1 cellular context compared by ENCODE assay signal in the genomic region with DNA sequence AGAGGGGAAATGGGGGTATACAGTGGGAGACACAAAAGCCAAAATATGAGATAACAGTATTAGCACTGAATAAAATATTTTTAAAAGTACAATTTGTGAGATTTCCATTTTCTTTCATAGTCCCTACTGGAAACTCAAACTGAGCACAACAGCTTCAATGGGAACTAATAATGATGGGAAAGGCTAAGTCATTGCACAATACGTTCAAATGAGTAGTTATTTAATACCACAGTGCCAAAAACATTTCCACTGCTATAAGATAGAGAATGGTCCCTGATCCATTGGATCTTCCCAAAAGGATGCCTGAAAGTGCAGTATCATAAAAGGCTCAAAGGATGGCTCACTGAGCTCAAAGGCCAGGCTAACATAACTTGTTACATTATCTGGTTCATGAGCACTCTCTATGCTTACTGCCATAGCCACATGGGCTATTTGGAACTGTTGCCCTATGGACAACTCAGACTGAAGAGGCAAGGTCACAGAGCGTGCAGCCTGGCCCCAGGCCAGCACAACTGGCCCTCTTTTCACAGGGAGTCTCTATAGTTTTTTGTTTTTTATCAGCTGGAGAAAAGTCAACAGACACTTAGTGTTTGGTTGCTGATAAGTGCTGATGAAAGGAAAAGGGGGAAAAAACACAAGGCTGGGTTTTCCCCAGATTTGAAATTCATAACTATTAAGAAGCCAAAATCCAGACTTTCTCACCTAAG.
TF ChIP-seq lines count a peak whose summit lies in the region.

No MANE protein-coding gene starts in this region.

TF ChIP-seq in K562, 482 proteins besides CTCF, POLR2A, EP300 and RAD21 (continued from another document and continues in another):
- TF ChIP-seq, protein P1, sequence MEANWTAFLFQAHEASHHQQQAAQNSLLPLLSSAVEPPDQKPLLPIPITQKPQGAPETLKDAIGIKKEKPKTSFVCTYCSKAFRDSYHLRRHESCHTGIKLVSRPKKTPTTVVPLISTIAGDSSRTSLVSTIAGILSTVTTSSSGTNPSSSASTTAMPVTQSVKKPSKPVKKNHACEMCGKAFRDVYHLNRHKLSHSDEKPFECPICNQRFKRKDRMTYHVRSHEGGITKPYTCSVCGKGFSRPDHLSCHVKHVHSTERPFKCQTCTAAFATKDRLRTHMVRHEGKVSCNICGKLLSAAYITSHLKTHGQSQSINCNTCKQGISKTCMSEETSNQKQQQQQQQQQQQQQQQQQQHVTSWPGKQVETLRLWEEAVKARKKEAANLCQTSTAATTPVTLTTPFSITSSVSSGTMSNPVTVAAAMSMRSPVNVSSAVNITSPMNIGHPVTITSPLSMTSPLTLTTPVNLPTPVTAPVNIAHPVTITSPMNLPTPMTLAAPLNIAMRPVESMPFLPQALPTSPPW (CRISPR knock-in tag; IDR thresholded peaks at IDR 0.05), result peak; percentile 36; the same call in 1 of the 2 replicates
- TF ChIP-seq DPF2 (IDR thresholded peaks at IDR 0.05) (peak; percentile 92), CEBPB (tag; IDR thresholded peaks at IDR 0.05) (peak; percentile 87), NEUROD1 (IDR thresholded peaks at IDR 0.05; ENCODE audit: borderline replicate concordance, low read depth, low read length, partially characterized antibody) (peak; percentile 28), CBX3 (IDR thresholded peaks at IDR 0.05; ENCODE audit: borderline replicate concordance in 1 of 2, low read length in 2 of 2) (peak in 1 of 2 experiments; percentile 42; a peak in 1 of 3 replicates), YBX1 (IDR thresholded peaks at IDR 0.05) (no peak), ZNF79 (CRISPR knock-in tag; IDR thresholded peaks at IDR 0.05; ENCODE audit: low read depth) (no peak), BHLHE40 (IDR thresholded peaks at IDR 0.05; ENCODE audit: low read length) (peak; percentile 33; the same call in 1 of the 2 replicates), ZFPM2 (CRISPR knock-in tag; IDR thresholded peaks at IDR 0.05) (no peak), PHB (CRISPR knock-in tag; IDR thresholded peaks at IDR 0.05) (no peak), SMARCC2 (IDR thresholded peaks at IDR 0.05; ENCODE audit: low read depth) (peak; percentile 65; the same call in 1 of the 2 replicates), NR4A1 (CRISPR knock-in tag; IDR thresholded peaks at IDR 0.05) (no peak), NR4A1 (tag; IDR thresholded peaks at IDR 0.05) (0 out of 2 replicates have a peak, but pooled peaks have one; percentile 35), FOXJ2 (tag; IDR thresholded peaks at IDR 0.05) (peak; percentile 58; the same call in 1 of the 2 replicates), ZNF316 (IDR thresholded peaks at IDR 0.05) (peak; percentile 84), ZNF197 (CRISPR knock-in tag; IDR thresholded peaks at IDR 0.05; ENCODE audit: low read depth) (0 out of 2 replicates have a peak, but pooled peaks have one; percentile 29), KAT8 (IDR thresholded peaks at IDR 0.05; ENCODE audit: low read depth) (no peak), EP400 (IDR thresholded peaks at IDR 0.05) (peak; percentile 70), ATF7 (IDR thresholded peaks at IDR 0.05) (peak; percentile 58), MTA2 (IDR thresholded peaks at IDR 0.05; ENCODE audit: low read depth) (peak; percentile 81), CBX1 (IDR thresholded peaks at IDR 0.05; ENCODE audit: low read depth) (no peak), CBFA2T2 (conservative IDR thresholded peaks at IDR 0.05) (peak; percentile 89), SMARCE1 (IDR thresholded peaks at IDR 0.05) (peak; percentile 80), NFIC (IDR thresholded peaks at IDR 0.05) (peak; percentile 99), MAZ (CRISPR knock-in tag; conservative IDR thresholded peaks at IDR 0.05 in 1 of 2, IDR thresholded peaks at IDR 0.05 in 1 of 2) (no peak), BRD9 (IDR thresholded peaks at IDR 0.05; ENCODE audit: low read depth, partially characterized antibody) (no peak), ZNF384 (IDR thresholded peaks at IDR 0.05; ENCODE audit: low read depth, low read length) (peak; percentile 65), NCOR1 (IDR thresholded peaks at IDR 0.05) (peak; percentile 89), LEF1 (IDR thresholded peaks at IDR 0.05) (peak; percentile 90), GATAD2B (IDR thresholded peaks at IDR 0.05; ENCODE audit: borderline replicate concordance) (peak; percentile 61; the same call in 1 of the 2 replicates), ZNF282 (CRISPR knock-in tag; IDR thresholded peaks at IDR 0.05) (no peak), TRIM24 (IDR thresholded peaks at IDR 0.05) (peak in 1 of 2 experiments; percentile 68; a peak in 2 of 4 replicates), ASH1L (IDR thresholded peaks at IDR 0.05; ENCODE audit: borderline replicate concordance, low read depth, partially characterized antibody) (no peak), CEBPG (CRISPR knock-in tag; IDR thresholded peaks at IDR 0.05) (peak; percentile 57; the same call in 1 of the 2 replicates), CEBPG (tag; conservative IDR thresholded peaks at IDR 0.05 in 1 of 2, IDR thresholded peaks at IDR 0.05 in 1 of 2) (peak; percentile 60 to 68; a peak in 3 of 4 replicates), NR2C1 (IDR thresholded peaks at IDR 0.05) (peak; percentile 53; the same call in 1 of the 2 replicates), NR2C1 (tag; IDR thresholded peaks at IDR 0.05) (peak; percentile 58; the same call in 1 of the 2 replicates), CTBP1 (IDR thresholded peaks at IDR 0.05; ENCODE audit: borderline replicate concordance) (peak; percentile 33; the same call in 1 of the 2 replicates), MBD2 (IDR thresholded peaks at IDR 0.05; ENCODE audit: borderline replicate concordance, low read depth) (0 out of 2 replicates have a peak, but pooled peaks have one; percentile 31), HDAC1 (IDR thresholded peaks at IDR 0.05) (peak in 1 of 2 experiments; percentile 72; a peak in 3 of 4 replicates), SOX6 (IDR thresholded peaks at IDR 0.05) (peak; percentile 92)
- TF ChIP-seq, protein P2, sequence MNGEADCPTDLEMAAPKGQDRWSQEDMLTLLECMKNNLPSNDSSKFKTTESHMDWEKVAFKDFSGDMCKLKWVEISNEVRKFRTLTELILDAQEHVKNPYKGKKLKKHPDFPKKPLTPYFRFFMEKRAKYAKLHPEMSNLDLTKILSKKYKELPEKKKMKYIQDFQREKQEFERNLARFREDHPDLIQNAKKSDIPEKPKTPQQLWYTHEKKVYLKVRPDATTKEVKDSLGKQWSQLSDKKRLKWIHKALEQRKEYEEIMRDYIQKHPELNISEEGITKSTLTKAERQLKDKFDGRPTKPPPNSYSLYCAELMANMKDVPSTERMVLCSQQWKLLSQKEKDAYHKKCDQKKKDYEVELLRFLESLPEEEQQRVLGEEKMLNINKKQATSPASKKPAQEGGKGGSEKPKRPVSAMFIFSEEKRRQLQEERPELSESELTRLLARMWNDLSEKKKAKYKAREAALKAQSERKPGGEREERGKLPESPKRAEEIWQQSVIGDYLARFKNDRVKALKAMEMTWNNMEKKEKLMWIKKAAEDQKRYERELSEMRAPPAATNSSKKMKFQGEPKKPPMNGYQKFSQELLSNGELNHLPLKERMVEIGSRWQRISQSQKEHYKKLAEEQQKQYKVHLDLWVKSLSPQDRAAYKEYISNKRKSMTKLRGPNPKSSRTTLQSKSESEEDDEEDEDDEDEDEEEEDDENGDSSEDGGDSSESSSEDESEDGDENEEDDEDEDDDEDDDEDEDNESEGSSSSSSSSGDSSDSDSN (IDR thresholded peaks at IDR 0.05; ENCODE audit: borderline replicate concordance in 1 of 2, low read depth in 2 of 2, low read length in 2 of 2), result peak in 1 of 2 experiments; percentile 57; a peak in 1 of 4 replicates
- TF ChIP-seq, protein P3, sequence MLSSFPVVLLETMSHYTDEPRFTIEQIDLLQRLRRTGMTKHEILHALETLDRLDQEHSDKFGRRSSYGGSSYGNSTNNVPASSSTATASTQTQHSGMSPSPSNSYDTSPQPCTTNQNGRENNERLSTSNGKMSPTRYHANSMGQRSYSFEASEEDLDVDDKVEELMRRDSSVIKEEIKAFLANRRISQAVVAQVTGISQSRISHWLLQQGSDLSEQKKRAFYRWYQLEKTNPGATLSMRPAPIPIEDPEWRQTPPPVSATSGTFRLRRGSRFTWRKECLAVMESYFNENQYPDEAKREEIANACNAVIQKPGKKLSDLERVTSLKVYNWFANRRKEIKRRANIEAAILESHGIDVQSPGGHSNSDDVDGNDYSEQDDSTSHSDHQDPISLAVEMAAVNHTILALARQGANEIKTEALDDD (IDR thresholded peaks at IDR 0.05), result peak; percentile 69
- TF ChIP-seq, protein P4, sequence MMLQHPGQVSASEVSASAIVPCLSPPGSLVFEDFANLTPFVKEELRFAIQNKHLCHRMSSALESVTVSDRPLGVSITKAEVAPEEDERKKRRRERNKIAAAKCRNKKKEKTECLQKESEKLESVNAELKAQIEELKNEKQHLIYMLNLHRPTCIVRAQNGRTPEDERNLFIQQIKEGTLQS (IDR thresholded peaks at IDR 0.05), result peak; percentile 44; the same call in 1 of the 2 replicates
- TF ChIP-seq, protein P4 (CRISPR knock-in tag; conservative IDR thresholded peaks at IDR 0.05), result no peak
- TF ChIP-seq, protein P5, sequence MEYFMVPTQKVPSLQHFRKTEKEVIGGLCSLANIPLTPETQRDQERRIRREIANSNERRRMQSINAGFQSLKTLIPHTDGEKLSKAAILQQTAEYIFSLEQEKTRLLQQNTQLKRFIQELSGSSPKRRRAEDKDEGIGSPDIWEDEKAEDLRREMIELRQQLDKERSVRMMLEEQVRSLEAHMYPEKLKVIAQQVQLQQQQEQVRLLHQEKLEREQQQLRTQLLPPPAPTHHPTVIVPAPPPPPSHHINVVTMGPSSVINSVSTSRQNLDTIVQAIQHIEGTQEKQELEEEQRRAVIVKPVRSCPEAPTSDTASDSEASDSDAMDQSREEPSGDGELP (CRISPR knock-in tag; IDR thresholded peaks at IDR 0.05; ENCODE audit: borderline replicate concordance), result peak; percentile 77
- TF ChIP-seq, protein P6, sequence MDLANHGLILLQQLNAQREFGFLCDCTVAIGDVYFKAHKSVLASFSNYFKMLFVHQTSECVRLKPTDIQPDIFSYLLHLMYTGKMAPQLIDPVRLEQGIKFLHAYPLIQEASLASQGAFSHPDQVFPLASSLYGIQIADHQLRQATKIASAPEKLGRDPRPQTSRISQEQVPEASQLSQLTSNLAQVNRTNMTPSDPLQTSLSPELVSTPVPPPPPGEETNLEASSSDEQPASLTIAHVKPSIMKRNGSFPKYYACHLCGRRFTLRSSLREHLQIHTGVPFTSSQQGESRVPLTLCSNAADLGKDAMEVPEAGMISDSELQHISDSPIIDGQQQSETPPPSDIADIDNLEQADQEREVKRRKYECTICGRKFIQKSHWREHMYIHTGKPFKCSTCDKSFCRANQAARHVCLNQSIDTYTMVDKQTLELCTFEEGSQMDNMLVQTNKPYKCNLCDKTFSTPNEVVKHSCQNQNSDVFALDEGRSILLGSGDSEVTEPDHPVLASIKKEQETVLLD (IDR thresholded peaks at IDR 0.05), result no peak
- TF ChIP-seq, protein P7, sequence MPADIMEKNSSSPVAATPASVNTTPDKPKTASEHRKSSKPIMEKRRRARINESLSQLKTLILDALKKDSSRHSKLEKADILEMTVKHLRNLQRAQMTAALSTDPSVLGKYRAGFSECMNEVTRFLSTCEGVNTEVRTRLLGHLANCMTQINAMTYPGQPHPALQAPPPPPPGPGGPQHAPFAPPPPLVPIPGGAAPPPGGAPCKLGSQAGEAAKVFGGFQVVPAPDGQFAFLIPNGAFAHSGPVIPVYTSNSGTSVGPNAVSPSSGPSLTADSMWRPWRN (IDR thresholded peaks at IDR 0.05; ENCODE audit: low read depth), result peak; percentile 92
- TF ChIP-seq, protein P8, sequence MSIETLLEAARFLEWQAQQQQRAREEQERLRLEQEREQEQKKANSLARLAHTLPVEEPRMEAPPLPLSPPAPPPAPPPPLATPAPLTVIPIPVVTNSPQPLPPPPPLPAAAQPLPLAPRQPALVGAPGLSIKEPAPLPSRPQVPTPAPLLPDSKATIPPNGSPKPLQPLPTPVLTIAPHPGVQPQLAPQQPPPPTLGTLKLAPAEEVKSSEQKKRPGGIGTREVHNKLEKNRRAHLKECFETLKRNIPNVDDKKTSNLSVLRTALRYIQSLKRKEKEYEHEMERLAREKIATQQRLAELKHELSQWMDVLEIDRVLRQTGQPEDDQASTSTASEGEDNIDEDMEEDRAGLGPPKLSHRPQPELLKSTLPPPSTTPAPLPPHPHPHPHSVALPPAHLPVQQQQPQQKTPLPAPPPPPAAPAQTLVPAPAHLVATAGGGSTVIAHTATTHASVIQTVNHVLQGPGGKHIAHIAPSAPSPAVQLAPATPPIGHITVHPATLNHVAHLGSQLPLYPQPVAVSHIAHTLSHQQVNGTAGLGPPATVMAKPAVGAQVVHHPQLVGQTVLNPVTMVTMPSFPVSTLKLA (conservative IDR thresholded peaks at IDR 0.05), result peak; percentile 78 to 89
- TF ChIP-seq, protein P9, sequence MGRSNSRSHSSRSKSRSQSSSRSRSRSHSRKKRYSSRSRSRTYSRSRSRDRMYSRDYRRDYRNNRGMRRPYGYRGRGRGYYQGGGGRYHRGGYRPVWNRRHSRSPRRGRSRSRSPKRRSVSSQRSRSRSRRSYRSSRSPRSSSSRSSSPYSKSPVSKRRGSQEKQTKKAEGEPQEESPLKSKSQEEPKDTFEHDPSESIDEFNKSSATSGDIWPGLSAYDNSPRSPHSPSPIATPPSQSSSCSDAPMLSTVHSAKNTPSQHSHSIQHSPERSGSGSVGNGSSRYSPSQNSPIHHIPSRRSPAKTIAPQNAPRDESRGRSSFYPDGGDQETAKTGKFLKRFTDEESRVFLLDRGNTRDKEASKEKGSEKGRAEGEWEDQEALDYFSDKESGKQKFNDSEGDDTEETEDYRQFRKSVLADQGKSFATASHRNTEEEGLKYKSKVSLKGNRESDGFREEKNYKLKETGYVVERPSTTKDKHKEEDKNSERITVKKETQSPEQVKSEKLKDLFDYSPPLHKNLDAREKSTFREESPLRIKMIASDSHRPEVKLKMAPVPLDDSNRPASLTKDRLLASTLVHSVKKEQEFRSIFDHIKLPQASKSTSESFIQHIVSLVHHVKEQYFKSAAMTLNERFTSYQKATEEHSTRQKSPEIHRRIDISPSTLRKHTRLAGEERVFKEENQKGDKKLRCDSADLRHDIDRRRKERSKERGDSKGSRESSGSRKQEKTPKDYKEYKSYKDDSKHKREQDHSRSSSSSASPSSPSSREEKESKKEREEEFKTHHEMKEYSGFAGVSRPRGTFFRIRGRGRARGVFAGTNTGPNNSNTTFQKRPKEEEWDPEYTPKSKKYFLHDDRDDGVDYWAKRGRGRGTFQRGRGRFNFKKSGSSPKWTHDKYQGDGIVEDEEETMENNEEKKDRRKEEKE (IDR thresholded peaks at IDR 0.05; ENCODE audit: borderline replicate concordance in 1 of 2, control insufficient read depth in 1 of 2, low read depth in 2 of 2, low read length in 1 of 2), result no peak
